Comparison of ENCODE assay signal across 13 cellular contexts in the genomic region with DNA sequence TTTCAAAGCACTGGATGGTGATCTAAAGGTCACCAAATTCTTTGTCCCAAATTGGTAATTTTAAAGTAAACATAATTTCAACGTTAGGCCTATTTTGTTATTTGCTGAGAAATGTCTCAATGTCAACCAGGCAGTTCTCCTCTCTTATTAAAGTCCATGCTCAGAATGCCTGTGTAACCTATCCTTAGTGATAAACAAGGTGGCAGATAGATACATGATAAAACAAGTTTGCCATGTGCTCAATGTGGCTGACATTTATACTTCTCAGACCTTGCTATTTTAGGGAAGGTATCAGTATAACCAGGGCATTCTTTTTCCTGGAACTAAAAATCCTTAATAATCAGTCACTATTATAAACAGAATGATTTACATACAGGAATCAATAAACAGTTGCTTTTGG. TPM values are rescaled to one million over a fixed set of nuclear protein-coding genes. Genes with fewer than 3 reads are reported as not detected.
A peak's percentile ranks its signal among the peaks of the same experiment; 100 is the strongest.
DNase-seq lines count a peak whose midpoint lies in the region; ATAC-seq, FAIRE-seq and TF ChIP-seq lines count a peak whose summit lies in the region.
"Had no signal": no experiment of that assay in that cellular context is flagged by ENCODE, and none has a peak within 500 bp of the region (broad histone marks: within the 10 kb centered on the region; RNA-seq: fewer than 3 reads in every experiment).

No MANE protein-coding gene starts in this region.

- CTCF ChIA-PET in A549 (lab: Yijun Ruan, JAX), result interaction anchor here (1.4 kb wide), 1 partner anchor 169 kb away, joined by 4 read pairs; no protein-coding TSS in a partner anchor
- CTCF ChIA-PET in CD8-positive, alpha-beta memory T cell (lab: Charles Lee), result no interaction called here
- CTCF ChIA-PET in activated CD8-positive, alpha-beta T cell treated with anti-CD3 and anti-CD28 coated beads, Interleukin-2, amount 10 ng/mL, durations not matched to agents 7 days and 5 days (lab: Charles Lee), result interaction anchor here (1.7 to 1.9 kb wide), 2 partner anchors 74 to 93 kb away, joined by 7 to 9 read pairs; no protein-coding TSS in a partner anchor

- POLR2A ChIA-PET in A549 (lab: Yijun Ruan, JAX), result interaction anchor here (0.7 kb wide), 1 partner anchor 8 kb away, joined by 3 read pairs; a partner anchor contains a TSS
- POLR2A ChIA-PET in CD8-positive, alpha-beta memory T cell (lab: Charles Lee), result no interaction called here
- POLR2A ChIA-PET in activated CD8-positive, alpha-beta T cell treated with anti-CD3 and anti-CD28 coated beads, Interleukin-2, amount 10 ng/mL, durations not matched to agents 7 days and 5 days (lab: Charles Lee), result no interaction called here

- H3K4me1 ChIP-seq in A549 (peaks cover 82% of the 10 kb centered on the region), right lobe of liver (peaks cover 0 to 45% (median 15%) of the 10 kb centered on the region in 4 donors)
- H3K4me1 ChIP-seq in CD8-positive, alpha-beta memory T cell (ENCODE audit: insufficient read depth, low read length), result peaks cover 88% of the 10 kb centered on the region

- H3K36me3 ChIP-seq in CD8-positive, alpha-beta memory T cell (ENCODE audit: insufficient read depth, low read length), result no peaks in the 10 kb centered on the region
- H3K36me3 ChIP-seq in right lobe of liver, result no peaks in the 10 kb centered on the region

- no peaks in the 10 kb centered on the region for H3K27me3 ChIP-seq in CD8-positive, alpha-beta memory T cell (ENCODE audit: insufficient read depth, low read length, poor library complexity, severe bottlenecking)
- H3K27me3 ChIP-seq in right lobe of liver, result no peaks in the 10 kb centered on the region

- no peak for TF ChIP-seq POLR2A in A549 (IDR thresholded peaks at IDR 0.05; ENCODE audit: low read length)
- no peak for TF ChIP-seq POLR2A in right lobe of liver (IDR thresholded peaks at IDR 0.05)

- H3K27ac ChIP-seq in A549 (no peak overlapping the region), right lobe of liver (peak overlapping the region in 1 of 3 donors; percentile 9)
- no peak overlapping the region for H3K27ac ChIP-seq in CD8-positive, alpha-beta memory T cell (ENCODE audit: low read depth, low read length)

- peak overlapping the region; percentile 27; the same call in 2 of the 3 replicates for H3K4me2 ChIP-seq in A549
- H3K4me2 ChIP-seq: PC-9 had no signal

- no peaks in the 10 kb centered on the region for H3K27me3 Mint-ChIP-seq in CD8-positive, alpha-beta memory T cell
- H3K27me3 Mint-ChIP-seq in activated CD8-positive, alpha-beta T cell treated with anti-CD3 and anti-CD28 coated beads, Interleukin-2, amount 10 ng/mL, durations not matched to agents 7 days and 5 days (ENCODE audit: low read depth), result no peaks in the 10 kb centered on the region

- TF ChIP-seq CTCF in A549 (IDR thresholded peaks at IDR 0.05) (no peak), right lobe of liver (IDR thresholded peaks at IDR 0.05) (no peak)

- H3K9me3 Mint-ChIP-seq in CD8-positive, alpha-beta memory T cell, result no peaks in the 10 kb centered on the region
- H3K9me3 Mint-ChIP-seq in activated CD8-positive, alpha-beta T cell treated with anti-CD3 and anti-CD28 coated beads, Interleukin-2, amount 10 ng/mL, durations not matched to agents 7 days and 5 days (ENCODE audit: insufficient read depth), result no peaks in the 10 kb centered on the region

- H3K4me3 ChIP-seq in A549, result no peak overlapping the region
- no peak overlapping the region for H3K4me3 ChIP-seq in CD8-positive, alpha-beta memory T cell (ENCODE audit: low read length)
- no peak overlapping the region for H3K4me3 ChIP-seq in right lobe of liver
- H3K4me3 ChIP-seq: PC-9 had no signal

- peak overlapping the region; percentile 24 to 64 (median 50) for H3K4me3 Mint-ChIP-seq in CD8-positive, alpha-beta memory T cell
- peak overlapping the region; percentile 9 for H3K4me3 Mint-ChIP-seq in activated CD8-positive, alpha-beta T cell treated with anti-CD3 and anti-CD28 coated beads, Interleukin-2, amount 10 ng/mL, durations not matched to agents 7 days and 5 days

- TF ChIP-seq EP300 in A549 (IDR thresholded peaks at IDR 0.05), result no peak

- peak overlapping the region in 7 of 8 donors; percentile 31 to 81 (median 72) for H3K27ac Mint-ChIP-seq in CD8-positive, alpha-beta memory T cell
- H3K27ac Mint-ChIP-seq in activated CD8-positive, alpha-beta T cell treated with anti-CD3 and anti-CD28 coated beads, Interleukin-2, amount 10 ng/mL, durations not matched to agents 7 days and 5 days, result peak overlapping the region; percentile 30
- H3K27ac Mint-ChIP-seq: progenitor cell of endocrine pancreas had no signal

- peaks cover 0 to 13% (median 3%) of the 10 kb centered on the region in 3 donors for H3K36me3 Mint-ChIP-seq in CD8-positive, alpha-beta memory T cell
- peaks cover 50% of the 10 kb centered on the region for H3K36me3 Mint-ChIP-seq in activated CD8-positive, alpha-beta T cell treated with anti-CD3 and anti-CD28 coated beads, Interleukin-2, amount 10 ng/mL, durations not matched to agents 7 days and 5 days (ENCODE audit: low read depth)

- no peak for TF ChIP-seq RAD21 in A549 (conservative IDR thresholded peaks at IDR 0.05 in 1 of 2, IDR thresholded peaks at IDR 0.05 in 1 of 2)

- DNase-seq in A549 (ENCODE audit: low read depth in 1 of 2, low spot score in 1 of 2) (no peak), right lobe of liver (no peak), NCI-H748 treated with DMSO at 0.1 percent for 48 hours (lab: John Stamatoyannopoulos, UW) (no peak), SK-N-DZ (ENCODE audit: low spot score) (no peak)
- DNase-seq in CD8-positive, alpha-beta memory T cell, result no peak
- DNase-seq in activated CD8-positive, alpha-beta T cell treated with anti-CD3 and anti-CD28 coated beads, Interleukin-2, amount 10 ng/mL, durations not matched to agents 7 days and 5 days, result no peak
- DNase-seq in stimulated activated CD4-positive, alpha-beta T cell treated with anti-CD3 and anti-CD28 coated beads, Interleukin-2, amount 100 ng/mL, for 24 hours, result no peak
- DNase-seq: mesendoderm; PC-9; stimulated activated CD4-positive, alpha-beta T cell treated with anti-CD3 and anti-CD28 coated beads, Interleukin-4, amount 100 ng/mL, for 4 hours had no signal

- 5% methylated on average over 1 of the region's 1 CpG for WGBS in A549 (ENCODE audit: missing lambda C conversion rate)
- WGBS in right lobe of liver (ENCODE audit: insufficient coverage, low coverage, low lambda C conversion rate, missing lambda C conversion rate), result 18% methylated on average over 1 of the region's 1 CpG

- FAIRE-seq in A549 (lab: Jason Lieb, UNC), result no peak
- FAIRE-seq: bronchial epithelial cell had no signal

- intact Hi-C loops in right lobe of liver (cut with DNase I), result no loop called here

- H3K4me1 Mint-ChIP-seq in CD8-positive, alpha-beta memory T cell, result peaks cover 76 to 95% (median 90%) of the 10 kb centered on the region in 3 donors
- peaks cover 72% of the 10 kb centered on the region for H3K4me1 Mint-ChIP-seq in activated CD8-positive, alpha-beta T cell treated with anti-CD3 and anti-CD28 coated beads, Interleukin-2, amount 10 ng/mL, durations not matched to agents 7 days and 5 days (ENCODE audit: low read depth)

- ATAC-seq in A549 (no peak), right lobe of liver (peak; percentile 59 to 79 (median 65)), GM18511 (IDR thresholded peaks at IDR 0.05; ENCODE audit: unreplicated experiment) (no peak)
- ATAC-seq in activated CD8-positive, alpha-beta T cell treated with anti-CD3 and anti-CD28 coated beads, Interleukin-2, amount 10 ng/mL, durations not matched to agents 7 days and 5 days, result no peak

- H3K9me3 ChIP-seq in A549 (no peaks in the 10 kb centered on the region), right lobe of liver (no peaks in the 10 kb centered on the region)
- no peaks in the 10 kb centered on the region for H3K9me3 ChIP-seq in CD8-positive, alpha-beta memory T cell (ENCODE audit: low read length)

TF ChIP-seq in A549, 52 proteins besides CTCF, POLR2A, EP300 and RAD21 (continues in another document):
- TF ChIP-seq SMC3 (IDR thresholded peaks at IDR 0.05) (no peak), TP53 (CRISPR knock-in tag; IDR thresholded peaks at IDR 0.05) (no peak), PHF8 (IDR thresholded peaks at IDR 0.05; ENCODE audit: borderline replicate concordance, low read depth) (no peak), BHLHE40 (IDR thresholded peaks at IDR 0.05; ENCODE audit: low read depth, low read length) (no peak), EHMT2 (IDR thresholded peaks at IDR 0.05; ENCODE audit: low read depth) (no peak)
- TF ChIP-seq, protein P1, sequence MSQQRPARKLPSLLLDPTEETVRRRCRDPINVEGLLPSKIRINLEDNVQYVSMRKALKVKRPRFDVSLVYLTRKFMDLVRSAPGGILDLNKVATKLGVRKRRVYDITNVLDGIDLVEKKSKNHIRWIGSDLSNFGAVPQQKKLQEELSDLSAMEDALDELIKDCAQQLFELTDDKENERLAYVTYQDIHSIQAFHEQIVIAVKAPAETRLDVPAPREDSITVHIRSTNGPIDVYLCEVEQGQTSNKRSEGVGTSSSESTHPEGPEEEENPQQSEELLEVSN (IDR thresholded peaks at IDR 0.05; ENCODE audit: borderline replicate concordance, low read depth), result no peak
- TF ChIP-seq, protein P2, sequence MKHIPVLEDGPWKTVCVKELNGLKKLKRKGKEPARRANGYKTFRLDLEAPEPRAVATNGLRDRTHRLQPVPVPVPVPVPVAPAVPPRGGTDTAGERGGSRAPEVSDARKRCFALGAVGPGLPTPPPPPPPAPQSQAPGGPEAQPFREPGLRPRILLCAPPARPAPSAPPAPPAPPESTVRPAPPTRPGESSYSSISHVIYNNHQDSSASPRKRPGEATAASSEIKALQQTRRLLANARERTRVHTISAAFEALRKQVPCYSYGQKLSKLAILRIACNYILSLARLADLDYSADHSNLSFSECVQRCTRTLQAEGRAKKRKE (CRISPR knock-in tag; IDR thresholded peaks at IDR 0.05; ENCODE audit: low read depth), result no peak

RNA-seq across cellular contexts. Expression of a gene that starts 8.5 kb away (rescaled TPM):
- polyA plus RNA-seq in A549 (2011; rRNA removed) (92.5 and 114 TPM in 2 replicates), A549 (2017; fragmentation: RNase III; extraction: RNeasy Plus Mini Kit Qiagen cat#74134 plus additional on column Dnase treatment) (59.6 to 60.5 TPM (median 59.9 TPM) in 3 replicates)
- polyA plus RNA-seq in A549 (2012; cell fraction: cytosol; rRNA removed), result 38.1 and 53.4 TPM in 2 replicates
- polyA plus RNA-seq in A549 (2012; cell fraction: nucleus; rRNA removed), result 23.1 and 23.7 TPM in 2 replicates
- 330 and 339 TPM in 2 replicates for polyA minus RNA-seq in A549 (2011; rRNA and poly(A)+ RNA removed)
- 100 to 1,000 TPM; 386 to 391 TPM for total RNA-seq in CD8-positive, alpha-beta memory T cell
- 303 TPM for polyA plus RNA-seq in CD8-positive, alpha-beta memory T cell
- 100 to 1,000 TPM; 469 to 504 TPM for total RNA-seq in activated CD8-positive, alpha-beta T cell treated with anti-CD3 and anti-CD28 coated beads, Interleukin-2, amount 10 ng/mL, durations not matched to agents 7 days and 5 days
- total RNA-seq in right lobe of liver, result 10 to 100 TPM; 49.9 to 89.6 (median 63.2) TPM
- 11.7 and 12.0 TPM in 2 replicates for polyA plus RNA-seq in SK-N-DZ (2014; cell fraction: cytosol; rRNA removed)
- polyA plus RNA-seq in SK-N-DZ (2014; cell fraction: nucleus; rRNA removed), result 20.1 TPM in 2 replicates

Comparison
In these comparisons a context has a peak if more than half of its experiments do, and no peak if none do; other contexts are left out.
1. ATAC-seq: peak in right lobe of liver (4 of 4); none in A549 (0 of 2), activated CD8-positive, alpha-beta T cell treated with anti-CD3 and anti-CD28 coated beads, Interleukin-2, amount 10 ng/mL, durations not matched to agents 7 days and 5 days (single experiment) and GM18511 (single experiment).
2. RNA of a gene that starts 8.5 kb away (total RNA-seq): 469 to 504 TPM in activated CD8-positive, alpha-beta T cell treated with anti-CD3 and anti-CD28 coated beads, Interleukin-2, amount 10 ng/mL, durations not matched to agents 7 days and 5 days and 386 to 391 TPM in CD8-positive, alpha-beta memory T cell; 49.9 to 89.6 TPM in right lobe of liver; every median in the first group is over 4 times any median in the second.